In the genomic region with DNA sequence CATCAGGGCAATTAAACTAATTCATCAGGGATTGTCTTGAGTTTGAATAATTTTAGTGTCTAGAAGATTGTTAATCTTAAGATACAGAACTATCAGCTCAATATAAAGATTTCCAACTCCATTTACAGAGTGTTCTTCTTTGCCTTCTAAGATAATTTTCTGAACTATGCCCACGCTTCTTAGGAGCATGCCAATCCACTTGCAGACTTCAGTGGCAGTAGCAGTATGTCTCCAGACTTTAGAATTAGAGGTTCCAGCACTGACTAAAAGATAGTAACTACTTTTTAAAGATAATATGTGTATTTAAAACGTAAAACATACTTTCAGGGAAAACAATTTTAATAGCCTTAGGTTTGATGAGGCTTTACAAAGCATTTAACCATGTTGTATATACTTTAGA, we compare ENCODE assay signal across 3 cellular contexts.
"Had no signal": no experiment of that assay in that cellular context is flagged by ENCODE, and none has a peak within 500 bp of the region (broad histone marks: within the 10 kb centered on the region; RNA-seq: fewer than 3 reads in every experiment).

No MANE protein-coding gene starts in this region.

- H3K4me3 ChIP-seq: GM12878 had no signal

- ATAC-seq: GM12878 had no signal

- DNase-seq: GDM1, GF-D8 had no signal
